In the genomic region with DNA sequence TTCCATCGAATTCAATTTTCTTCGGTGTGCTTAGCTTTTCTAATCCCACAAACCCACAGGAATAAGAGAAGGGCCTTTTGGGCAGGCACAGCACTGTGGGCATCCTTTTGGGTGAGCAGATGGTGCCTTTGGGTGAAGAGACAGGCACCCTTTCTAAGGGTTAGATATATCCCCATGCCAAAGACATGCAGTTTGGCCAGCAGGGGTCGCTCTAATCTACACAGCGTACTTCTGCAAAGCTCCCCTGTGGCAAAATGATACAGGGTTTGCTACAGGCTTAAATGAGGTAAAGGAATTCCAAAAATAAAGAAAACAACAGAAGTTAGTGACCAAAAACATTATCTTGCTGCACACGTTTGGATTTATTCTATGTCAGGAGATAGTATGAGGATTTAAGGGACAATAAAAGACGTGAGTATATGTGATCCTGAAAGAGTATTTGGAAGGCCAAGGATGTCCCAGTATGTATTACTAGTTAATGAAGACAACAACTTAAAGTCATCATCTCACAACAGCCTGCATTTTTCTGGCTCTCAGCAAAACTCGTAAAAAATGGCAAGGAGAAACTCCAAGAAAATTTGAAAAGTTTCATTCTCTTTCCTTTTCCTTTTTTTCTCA, we compare ENCODE assay signal across 8 cellular contexts. TPM values are rescaled to one million over a fixed set of nuclear protein-coding genes. Genes with fewer than 3 reads are reported as not detected.
DNase-seq lines count a peak whose midpoint lies in the region; ATAC-seq and TF ChIP-seq lines count a peak whose summit lies in the region.

No MANE protein-coding gene starts in this region.

- H3K27me3 Mint-ChIP-seq in chondrocyte (ENCODE audit: low read depth): no peaks in the 10 kb centered on the region

- CTCF ChIA-PET in BJ (lab: Yijun Ruan, JAX): interaction anchor here (0.6 to 2.8 kb wide), 11 partner anchors 8 to 667 kb away, joined by 3 to 25 read pairs (median 4); no protein-coding TSS in a partner anchor

- in situ Hi-C loops in KBM-7 (cut with MboI; ENCODE audit: low pct_unique_long_range_greater_than_20kb, low sequenced_read_pairs): no loop called here

- no peaks in the 10 kb centered on the region for H3K9me3 ChIP-seq in testis

- H3K36me3 Mint-ChIP-seq in chondrocyte (ENCODE audit: low read depth): no peaks in the 10 kb centered on the region

- H3K4me3 Mint-ChIP-seq in chondrocyte (ENCODE audit: unreplicated experiment): no peak overlapping the region

- DNase-seq in BJ (ENCODE audit: low read depth) (no peak), KBM-7 (peak; percentile 36), UCSD-AML1 (lab: John Stamatoyannopoulos, UW; ENCODE audit: unreplicated experiment) (peak; percentile 37), chondrocyte (ENCODE audit: low spot score) (no peak), medulla oblongata (ENCODE audit: extremely low spot score) (peak; percentile 4), testis (peak; percentile 64), NCI-H2029 treated with DMSO at 0.1 percent for 48 hours (lab: John Stamatoyannopoulos, UW) (no peak)

- peaks cover 3% of the 10 kb centered on the region for H3K9me3 Mint-ChIP-seq in chondrocyte (ENCODE audit: low read depth)

- WGBS in testis, 2 donors: 52 to 64% methylated on average over 7 of the region's 7 CpGs

- H3K27me3 ChIP-seq in BJ (ENCODE audit: control insufficient read depth, insufficient read depth, low read length) (no peaks in the 10 kb centered on the region), testis (no peaks in the 10 kb centered on the region)

- TF ChIP-seq CTCF in BJ (IDR thresholded peaks at IDR 0.05; ENCODE audit: insufficient read depth, low read depth, low read length): peak; percentile 74
- TF ChIP-seq CTCF in chondrocyte (IDR thresholded peaks at IDR 0.05): peak; percentile 81
- peak in 2 of 3 experiments; percentile 27 to 64 for TF ChIP-seq CTCF in testis (IDR thresholded peaks at IDR 0.05)

- no peaks in the 10 kb centered on the region for H3K36me3 ChIP-seq in BJ (ENCODE audit: control insufficient read depth, insufficient read depth, low read length)
- no peaks in the 10 kb centered on the region for H3K36me3 ChIP-seq in testis (ENCODE audit: low read depth, missing control alignments)

- H3K4me3 ChIP-seq in BJ (ENCODE audit: low read depth, low read length): no peak overlapping the region
- no peak overlapping the region for H3K4me3 ChIP-seq in testis

- H3K4me1 Mint-ChIP-seq in chondrocyte (ENCODE audit: low read depth): peaks cover 10% of the 10 kb centered on the region

- intact Hi-C loops in testis (cut with DNase I; ENCODE audit: low total_unique reads): no loop called here

- H3K4me1 ChIP-seq in testis: no peaks in the 10 kb centered on the region

- no peak overlapping the region for H3K27ac Mint-ChIP-seq in chondrocyte (ENCODE audit: unreplicated experiment)

- peak; percentile 88 for ATAC-seq in GM18909 (IDR thresholded peaks at IDR 0.05; ENCODE audit: poor library complexity, unreplicated experiment)

- no peak for TF ChIP-seq POLR2A in testis (IDR thresholded peaks at IDR 0.05)

- POLR2A ChIA-PET in BJ (lab: Charles Lee): no interaction called here

- no peak overlapping the region for H3K27ac ChIP-seq in testis

RNA-seq across cellular contexts. Expression of a gene that starts 49.5 kb away (rescaled TPM):
- 0.10 and 0.17 TPM in 2 replicates for polyA plus RNA-seq in BJ (2011; rRNA removed)
- 0.62 TPM in 1 of 2 replicates, not detected in the other for polyA minus RNA-seq in BJ (2011; rRNA and poly(A)+ RNA removed)
- 0.97 to 1.2 TPM (median 1.1 TPM) in 3 replicates for total RNA-seq in chondrocyte
- total RNA-seq in testis: under 1 TPM; 0.31 to 0.37 TPM
- polyA plus RNA-seq in testis (ENCODE audit: insufficient read depth, low read depth, low replicate concordance): 0.24 TPM

Comparison
In these comparisons a context has a peak if more than half of its experiments do, and no peak if none do; other contexts are left out.
1. DNase-seq: peak in KBM-7 (single experiment), UCSD-AML1 (single experiment), medulla oblongata (single experiment) and testis (single experiment); none in BJ (single experiment), chondrocyte (single experiment) and NCI-H2029 treated with DMSO at 0.1 percent for 48 hours (single experiment).
2. Peak in every context shown above with its lines, with median percentiles within 50 percentile points of each other: CTCF ChIP-seq.